23 cellular contexts compared by ENCODE assay signal in the genomic region with DNA sequence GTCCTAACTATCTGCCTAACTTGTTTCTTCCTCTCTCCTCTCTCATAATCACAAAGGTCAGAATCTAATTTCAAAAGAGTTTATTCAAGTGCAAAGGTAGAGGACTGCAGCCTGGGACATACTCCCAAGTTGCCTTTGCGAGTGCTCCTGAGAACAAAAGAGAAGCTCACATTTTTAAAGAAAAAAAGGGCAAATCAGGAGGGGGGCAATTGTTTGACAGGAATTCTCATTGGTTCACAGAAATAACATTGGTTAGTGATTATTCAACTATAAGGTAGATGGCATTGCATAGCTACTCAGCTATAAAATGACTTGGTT.
"Had no signal": no experiment of that assay in that cellular context is flagged by ENCODE, and none has a peak within 500 bp of the region (broad histone marks: within the 10 kb centered on the region; RNA-seq: fewer than 3 reads in every experiment).

No MANE protein-coding gene starts in this region.

- H3K4me1 Mint-ChIP-seq: naive thymus-derived CD4-positive, alpha-beta T cell had no signal

- H3K27ac Mint-ChIP-seq: naive thymus-derived CD4-positive, alpha-beta T cell; progenitor cell of endocrine pancreas; type B pancreatic cell had no signal

- H3K4me3 ChIP-seq: dorsolateral prefrontal cortex, esophagus muscularis mucosa, gastroesophageal sphincter, pancreas, uterus had no signal

- DNase-seq: cortex of kidney; dorsolateral prefrontal cortex; effector CD8-positive, alpha-beta T cell; foreskin fibroblast; glutamatergic neuron; kidney glomerular epithelial cell; mesendoderm; naive thymus-derived CD4-positive, alpha-beta T cell; nephron progenitor cell; occipital lobe; pancreas; right cardiac atrium; small intestine; stimulated activated CD4-positive, alpha-beta T cell treated with anti-CD3 and anti-CD28 coated beads, Interleukin-2, amount 100 ng/mL, for 48 hours; stimulated activated naive CD4-positive, alpha-beta T cell treated with Interleukin-2 at 50 U/mL for 16 hours; uterus had no signal

- FAIRE-seq: endometrium, islet of Langerhans, pancreas, small intestine had no signal

- ATAC-seq: gastroesophageal sphincter; naive thymus-derived CD4-positive, alpha-beta T cell; pancreas; right cardiac atrium had no signal

- H3K27me3 ChIP-seq: esophagus muscularis mucosa, gastroesophageal sphincter, pancreas, uterus had no signal

- H3K27me3 Mint-ChIP-seq: progenitor cell of endocrine pancreas, type B pancreatic cell had no signal

- H3K9me3 ChIP-seq: pancreas, uterus had no signal

- H3K4me3 Mint-ChIP-seq: naive thymus-derived CD4-positive, alpha-beta T cell; nephron progenitor cell; type B pancreatic cell had no signal

- H3K27ac ChIP-seq: dorsolateral prefrontal cortex, epithelial cell of prostate, esophagus muscularis mucosa, gastroesophageal sphincter, pancreas, uterus had no signal

- H3K4me1 ChIP-seq: uterus had no signal

- H3K36me3 ChIP-seq: esophagus muscularis mucosa, gastroesophageal sphincter, pancreas, uterus had no signal
